Comparison of ENCODE assay signal across 26 cellular contexts in the genomic region with DNA sequence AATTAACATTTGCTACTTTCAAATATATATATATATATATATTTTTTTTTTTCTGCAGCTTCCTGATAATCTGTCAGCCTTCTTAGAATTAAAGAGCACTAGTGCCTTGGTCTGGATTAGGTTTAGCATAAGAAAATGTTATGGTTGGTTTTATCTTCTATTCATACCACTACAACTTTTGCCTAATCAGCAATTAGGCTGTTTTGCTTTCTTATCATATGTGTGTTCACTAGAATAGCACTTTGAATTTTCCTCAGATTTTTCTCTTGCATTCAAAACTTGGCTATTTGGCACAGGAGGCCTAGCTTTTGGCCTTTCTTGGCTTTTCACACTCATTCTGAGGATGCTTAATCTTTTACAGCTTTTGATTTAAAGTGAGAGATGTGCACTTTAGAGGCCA.
"Had no signal": no experiment of that assay in that cellular context is flagged by ENCODE, and none has a peak within 500 bp of the region (broad histone marks: within the 10 kb centered on the region; RNA-seq: fewer than 3 reads in every experiment).

No MANE protein-coding gene starts in this region.

- H3K4me3 ChIP-seq: coronary artery, dorsolateral prefrontal cortex had no signal

- FAIRE-seq: astrocyte, bronchial epithelial cell, frontal cortex had no signal

- DNase-seq: activated CD4-positive, alpha-beta T cell treated with anti-CD3 and anti-CD28 coated beads for 48 hours; activated CD4-positive, alpha-beta T cell treated with anti-CD3 and anti-CD28 coated beads, Interleukin-2, amount 50 U/mL, for 1 hour; activated CD4-positive, alpha-beta T cell treated with anti-CD3 and anti-CD28 coated beads, Interleukin-2, amount 50 U/mL, for 48 hours; activated CD8-positive, alpha-beta memory T cell treated with anti-CD3 and anti-CD28 coated beads for 24 hours; activated CD8-positive, alpha-beta T cell treated with anti-CD3 and anti-CD28 coated beads for 36 hours; activated effector memory CD4-positive, alpha-beta T cell treated with Interleukin-2 at 50 U/mL for 16 hours; activated gamma-delta T cell treated with Interleukin-2 at 50 U/mL for 16 hours; activated naive CD4-positive, alpha-beta T cell treated with anti-CD3 and anti-CD28 coated beads, Interleukin-2, amount 50 U/mL, for 16 hours; activated naive CD4-positive, alpha-beta T cell treated with Interleukin-2 at 50 U/mL for 16 hours; activated T-cell treated with anti-CD3 and anti-CD28 coated beads, Interleukin-2, amount 50 U/mL, for 4 hours; amniotic stem cell; anterior cingulate cortex; brain microvascular endothelial cell; dorsolateral prefrontal cortex; effector memory CD4-positive, alpha-beta T cell; endodermal cell; foreskin fibroblast; head of caudate nucleus; T-helper 2 cell had no signal

- H3K27ac ChIP-seq: brain microvascular endothelial cell, coronary artery, dorsolateral prefrontal cortex had no signal

- H3K36me3 ChIP-seq: brain microvascular endothelial cell had no signal

- H3K27me3 ChIP-seq: brain microvascular endothelial cell had no signal

- ATAC-seq: activated CD8-positive, alpha-beta T cell treated with anti-CD3 and anti-CD28 coated beads for 36 hours; activated T-cell treated with anti-CD3 and anti-CD28 coated beads, Interleukin-2, amount 50 U/mL, for 4 hours; activated T-helper 17 cell treated with anti-CD3 and anti-CD28 coated beads, Interleukin-2, amount 50 U/mL, for 72 hours; esophagus mucosa; WTC11 had no signal
